8 cellular contexts compared by ENCODE assay signal in the genomic region with DNA sequence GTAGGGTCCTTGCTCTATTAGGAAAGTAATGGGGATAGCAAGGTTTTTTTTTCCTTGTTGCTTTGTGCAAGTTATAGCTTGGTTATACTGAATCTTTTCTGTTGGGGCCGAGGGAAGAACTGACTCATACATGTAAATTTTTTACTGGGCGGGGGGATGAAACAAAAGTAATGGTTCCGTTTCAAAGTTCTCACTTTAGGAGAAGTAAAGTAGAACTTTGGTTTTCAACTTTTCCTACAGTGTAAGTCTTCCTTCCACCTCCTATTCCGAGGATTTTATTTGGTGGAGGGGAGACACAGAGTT. TPM values are rescaled to one million over a fixed set of nuclear protein-coding genes. Genes with fewer than 3 reads are reported as not detected.
DNase-seq lines count a peak whose midpoint lies in the region; ATAC-seq and TF ChIP-seq lines count a peak whose summit lies in the region.

No MANE protein-coding gene starts in this region.

- peaks cover 46% of the 10 kb centered on the region for H3K36me3 Mint-ChIP-seq in stimulated activated effector memory CD8-positive, alpha-beta T cell treated with anti-CD3 and anti-CD28 coated beads, Interleukin-12 subunit alpha, Interleukin-12 subunit beta, amount 100 ng/mL, for 72 hours

- in situ Hi-C loops in astrocyte of the cerebellum (cut with HindIII; ENCODE audit: low sequenced_read_pairs) = no loop called here

- peak overlapping the region; percentile 98 for H3K4me3 ChIP-seq in left ventricle myocardium inferior
- peak overlapping the region; percentile 96 for H3K4me3 ChIP-seq in astrocyte of the cerebellum (ENCODE audit: low read depth, low read length)
- H3K4me3 ChIP-seq in liver (ENCODE audit: low read depth in 1 of 3, low read length in 3 of 3) = peak overlapping the region; percentile 65 to 97 (median 70)

- peak overlapping the region; percentile 98 for H3K27ac Mint-ChIP-seq in stimulated activated effector memory CD8-positive, alpha-beta T cell treated with anti-CD3 and anti-CD28 coated beads, Interleukin-12 subunit alpha, Interleukin-12 subunit beta, amount 100 ng/mL, for 72 hours

- H3K9ac ChIP-seq in liver (ENCODE audit: low read depth in 1 of 2, low read length in 2 of 2) = peak overlapping the region; percentile 42 to 79

- no peak for TF ChIP-seq CTCF in left ventricle myocardium inferior (IDR thresholded peaks at IDR 0.05; ENCODE audit: borderline replicate concordance)
- TF ChIP-seq CTCF in astrocyte of the cerebellum (IDR thresholded peaks at IDR 0.05; ENCODE audit: low read depth, low read length, missing control alignments) = no peak
- TF ChIP-seq CTCF in liver (IDR thresholded peaks at IDR 0.05; ENCODE audit: low read depth, low read length, missing input control) = no peak

- intact Hi-C loops in left ventricle myocardium inferior (cut with micrococcal nuclease) = loop anchor here (10.0 kb wide), 1 partner anchor 340 kb away; no protein-coding TSS in a partner anchor
- intact Hi-C loops in left ventricle myocardium superior (cut with micrococcal nuclease) = no loop called here

- 3% methylated on average over 4 of the region's 4 CpGs for whole genome bisulfite sequencing in liver

- H3K4me3 Mint-ChIP-seq in stimulated activated effector memory CD8-positive, alpha-beta T cell treated with anti-CD3 and anti-CD28 coated beads, Interleukin-12 subunit alpha, Interleukin-12 subunit beta, amount 100 ng/mL, for 72 hours = peak overlapping the region; percentile 94

- DNase-seq in left ventricle myocardium inferior (no peak), left ventricle myocardium superior (no peak), NOMO-1 treated with DMSO at 0.1 percent for 48 hours (lab: John Stamatoyannopoulos, UW; ENCODE audit: unreplicated experiment) (peak; percentile 77), astrocyte of the cerebellum (ENCODE audit: low read depth) (no peak), NCI-H2227 treated with DMSO at 0.1 percent for 48 hours (lab: John Stamatoyannopoulos, UW) (no peak)
- DNase-seq in stimulated activated effector memory CD8-positive, alpha-beta T cell treated with anti-CD3 and anti-CD28 coated beads, Interleukin-12 subunit alpha, Interleukin-12 subunit beta, amount 100 ng/mL, for 72 hours (ENCODE audit: low spot score in 2 of 2) = peak in 1 of 2 donors; percentile 13

- peaks cover 58% of the 10 kb centered on the region for H3K4me1 ChIP-seq in left ventricle myocardium inferior
- peaks cover 5 to 25% (median 15%) of the 10 kb centered on the region in 4 donors for H3K4me1 ChIP-seq in liver (ENCODE audit: control insufficient read depth in 4 of 4, insufficient read depth in 4 of 4, low read length in 3 of 4)

- H3K27me3 ChIP-seq in left ventricle myocardium inferior (ENCODE audit: low read depth) (no peaks in the 10 kb centered on the region), liver (ENCODE audit: control insufficient read depth in 4 of 4, insufficient read depth in 4 of 4, low read length in 3 of 4) (no peaks in the 10 kb centered on the region)

- H3K9me3 ChIP-seq in left ventricle myocardium inferior (replicated peaks) (no peaks in the 10 kb centered on the region), liver (ENCODE audit: control insufficient read depth in 4 of 4, low read length in 3 of 4) (no peaks in the 10 kb centered on the region)

- H3K4me1 Mint-ChIP-seq in stimulated activated effector memory CD8-positive, alpha-beta T cell treated with anti-CD3 and anti-CD28 coated beads, Interleukin-12 subunit alpha, Interleukin-12 subunit beta, amount 100 ng/mL, for 72 hours = peaks cover 27% of the 10 kb centered on the region

- ATAC-seq in left ventricle myocardium superior = no peak
- no peak for ATAC-seq in stimulated activated effector memory CD8-positive, alpha-beta T cell treated with anti-CD3 and anti-CD28 coated beads, Interleukin-12 subunit alpha, Interleukin-12 subunit beta, amount 100 ng/mL, for 72 hours
- ATAC-seq in HG03025 (IDR thresholded peaks at IDR 0.05; ENCODE audit: low FRiP score, unreplicated experiment) = no peak

- H3K27ac ChIP-seq in left ventricle myocardium inferior (replicated peaks) (peak overlapping the region; percentile 97), liver (ENCODE audit: low read depth in 1 of 2, low read length in 2 of 2) (peak overlapping the region; percentile 89 to 98)

- H3K9me3 Mint-ChIP-seq in stimulated activated effector memory CD8-positive, alpha-beta T cell treated with anti-CD3 and anti-CD28 coated beads, Interleukin-12 subunit alpha, Interleukin-12 subunit beta, amount 100 ng/mL, for 72 hours = no peaks in the 10 kb centered on the region

- no peaks in the 10 kb centered on the region for H3K36me3 ChIP-seq in left ventricle myocardium inferior
- no peaks in the 10 kb centered on the region for H3K36me3 ChIP-seq in liver (ENCODE audit: control insufficient read depth in 4 of 4, insufficient read depth in 3 of 4, low read depth in 1 of 4, low read length in 3 of 4)

- no peak for TF ChIP-seq RAD21 in liver (IDR thresholded peaks at IDR 0.05)

TF ChIP-seq in liver, 16 proteins besides CTCF, POLR2A, EP300 and RAD21:
- TF ChIP-seq EGR1 (IDR thresholded peaks at IDR 0.05; ENCODE audit: low read depth in 2 of 2) (peak in 1 of 2 donors; percentile 43), JUND (IDR thresholded peaks at IDR 0.05) (peak; percentile 90 to 94), TAF1 (conservative IDR thresholded peaks at IDR 0.05) (no peak), RXRA (IDR thresholded peaks at IDR 0.05) (no peak), FOXA2 (IDR thresholded peaks at IDR 0.05) (no peak), HNF4G (IDR thresholded peaks at IDR 0.05) (no peak), SP1 (IDR thresholded peaks at IDR 0.05) (no peak), YY1 (IDR thresholded peaks at IDR 0.05) (peak; percentile 9), HNF4A (conservative IDR thresholded peaks at IDR 0.05) (no peak), NR2F2 (IDR thresholded peaks at IDR 0.05) (no peak)
- TF ChIP-seq, protein P1, sequence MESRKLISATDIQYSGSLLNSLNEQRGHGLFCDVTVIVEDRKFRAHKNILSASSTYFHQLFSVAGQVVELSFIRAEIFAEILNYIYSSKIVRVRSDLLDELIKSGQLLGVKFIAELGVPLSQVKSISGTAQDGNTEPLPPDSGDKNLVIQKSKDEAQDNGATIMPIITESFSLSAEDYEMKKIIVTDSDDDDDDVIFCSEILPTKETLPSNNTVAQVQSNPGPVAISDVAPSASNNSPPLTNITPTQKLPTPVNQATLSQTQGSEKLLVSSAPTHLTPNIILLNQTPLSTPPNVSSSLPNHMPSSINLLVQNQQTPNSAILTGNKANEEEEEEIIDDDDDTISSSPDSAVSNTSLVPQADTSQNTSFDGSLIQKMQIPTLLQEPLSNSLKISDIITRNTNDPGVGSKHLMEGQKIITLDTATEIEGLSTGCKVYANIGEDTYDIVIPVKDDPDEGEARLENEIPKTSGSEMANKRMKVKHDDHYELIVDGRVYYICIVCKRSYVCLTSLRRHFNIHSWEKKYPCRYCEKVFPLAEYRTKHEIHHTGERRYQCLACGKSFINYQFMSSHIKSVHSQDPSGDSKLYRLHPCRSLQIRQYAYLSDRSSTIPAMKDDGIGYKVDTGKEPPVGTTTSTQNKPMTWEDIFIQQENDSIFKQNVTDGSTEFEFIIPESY (IDR thresholded peaks at IDR 0.05) = no peak
- TF ChIP-seq, protein P2, sequence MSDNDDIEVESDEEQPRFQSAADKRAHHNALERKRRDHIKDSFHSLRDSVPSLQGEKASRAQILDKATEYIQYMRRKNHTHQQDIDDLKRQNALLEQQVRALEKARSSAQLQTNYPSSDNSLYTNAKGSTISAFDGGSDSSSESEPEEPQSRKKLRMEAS (IDR thresholded peaks at IDR 0.05) = no peak
- TF ChIP-seq, protein P3, sequence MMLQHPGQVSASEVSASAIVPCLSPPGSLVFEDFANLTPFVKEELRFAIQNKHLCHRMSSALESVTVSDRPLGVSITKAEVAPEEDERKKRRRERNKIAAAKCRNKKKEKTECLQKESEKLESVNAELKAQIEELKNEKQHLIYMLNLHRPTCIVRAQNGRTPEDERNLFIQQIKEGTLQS (IDR thresholded peaks at IDR 0.05) = peak; percentile 69
- TF ChIP-seq, protein P4, sequence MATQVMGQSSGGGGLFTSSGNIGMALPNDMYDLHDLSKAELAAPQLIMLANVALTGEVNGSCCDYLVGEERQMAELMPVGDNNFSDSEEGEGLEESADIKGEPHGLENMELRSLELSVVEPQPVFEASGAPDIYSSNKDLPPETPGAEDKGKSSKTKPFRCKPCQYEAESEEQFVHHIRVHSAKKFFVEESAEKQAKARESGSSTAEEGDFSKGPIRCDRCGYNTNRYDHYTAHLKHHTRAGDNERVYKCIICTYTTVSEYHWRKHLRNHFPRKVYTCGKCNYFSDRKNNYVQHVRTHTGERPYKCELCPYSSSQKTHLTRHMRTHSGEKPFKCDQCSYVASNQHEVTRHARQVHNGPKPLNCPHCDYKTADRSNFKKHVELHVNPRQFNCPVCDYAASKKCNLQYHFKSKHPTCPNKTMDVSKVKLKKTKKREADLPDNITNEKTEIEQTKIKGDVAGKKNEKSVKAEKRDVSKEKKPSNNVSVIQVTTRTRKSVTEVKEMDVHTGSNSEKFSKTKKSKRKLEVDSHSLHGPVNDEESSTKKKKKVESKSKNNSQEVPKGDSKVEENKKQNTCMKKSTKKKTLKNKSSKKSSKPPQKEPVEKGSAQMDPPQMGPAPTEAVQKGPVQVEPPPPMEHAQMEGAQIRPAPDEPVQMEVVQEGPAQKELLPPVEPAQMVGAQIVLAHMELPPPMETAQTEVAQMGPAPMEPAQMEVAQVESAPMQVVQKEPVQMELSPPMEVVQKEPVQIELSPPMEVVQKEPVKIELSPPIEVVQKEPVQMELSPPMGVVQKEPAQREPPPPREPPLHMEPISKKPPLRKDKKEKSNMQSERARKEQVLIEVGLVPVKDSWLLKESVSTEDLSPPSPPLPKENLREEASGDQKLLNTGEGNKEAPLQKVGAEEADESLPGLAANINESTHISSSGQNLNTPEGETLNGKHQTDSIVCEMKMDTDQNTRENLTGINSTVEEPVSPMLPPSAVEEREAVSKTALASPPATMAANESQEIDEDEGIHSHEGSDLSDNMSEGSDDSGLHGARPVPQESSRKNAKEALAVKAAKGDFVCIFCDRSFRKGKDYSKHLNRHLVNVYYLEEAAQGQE (IDR thresholded peaks at IDR 0.05) = no peak

RNA-seq across cellular contexts. Expression of a gene that starts 1.1 kb away (rescaled TPM):
- 11.3 TPM for total RNA-seq in left ventricle myocardium inferior
- total RNA-seq in left ventricle myocardium superior = 13.0 TPM
- 10 to 100 TPM; 26.4 to 27.9 TPM for total RNA-seq in liver
- polyA plus RNA-seq in liver = 10 to 100 TPM; 10.5 to 14.9 TPM
